ENCODE assay signal across 8 cellular contexts in the genomic region with DNA sequence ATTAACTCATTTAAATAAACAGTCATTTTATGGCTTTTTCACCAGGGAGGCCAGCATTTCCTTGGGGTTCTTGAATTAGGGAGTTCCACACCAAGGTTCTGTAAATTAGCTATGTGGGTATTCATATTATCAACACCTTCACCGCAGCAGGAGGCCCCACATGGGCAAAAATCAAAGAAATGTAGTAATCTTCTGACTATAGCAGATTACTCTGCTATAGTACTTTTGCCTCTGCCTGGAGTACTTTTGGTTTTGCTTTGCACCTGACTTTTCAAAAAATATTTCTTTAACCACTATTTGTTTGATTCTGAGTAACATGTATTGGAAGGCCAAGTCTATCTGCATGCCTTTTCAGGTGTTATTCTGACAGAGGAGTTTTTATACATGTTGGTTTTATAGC.
DNase-seq lines count a peak whose midpoint lies in the region; ATAC-seq, FAIRE-seq and TF ChIP-seq lines count a peak whose summit lies in the region.
"Not testable (repeated sequence)": the region's sequence is repeated elsewhere in the genome, so short reads cannot be mapped to it uniquely, and the experiment has no call there.

No MANE protein-coding gene starts in this region.

- POLR2A ChIA-PET in A549 (lab: Yijun Ruan, JAX); activated naive CD8-positive, alpha-beta T cell treated with anti-CD3 and anti-CD28 coated beads, Interleukin-2, amount 10 ng/mL, durations not matched to agents 7 days and 5 days (lab: Charles Lee): not testable (repeated sequence)

- TF ChIP-seq CTCF in A549 (IDR thresholded peaks at IDR 0.05): not testable (repeated sequence)

- H3K4me3 Mint-ChIP-seq in activated naive CD8-positive, alpha-beta T cell treated with anti-CD3 and anti-CD28 coated beads, Interleukin-2, amount 10 ng/mL, durations not matched to agents 7 days and 5 days: not testable (repeated sequence)

- not testable (repeated sequence) for TF ChIP-seq POLR2A in A549 (IDR thresholded peaks at IDR 0.05; ENCODE audit: low read length)

- peak; percentile 80 for FAIRE-seq in A549 (lab: Jason Lieb, UNC)

- CTCF ChIA-PET in A549 (lab: Yijun Ruan, JAX): not testable (repeated sequence)

- not testable (repeated sequence) for H3K27ac ChIP-seq in A549

- H3K4me3 ChIP-seq in A549: not testable (repeated sequence)

- TF ChIP-seq RAD21 in A549 (conservative IDR thresholded peaks at IDR 0.05 in 1 of 2, IDR thresholded peaks at IDR 0.05 in 1 of 2): not testable (repeated sequence)

- WGBS in A549 (ENCODE audit: missing lambda C conversion rate): 0% methylated on average over 1 of the region's 1 CpG

- not testable (repeated sequence) for H3K4me1 ChIP-seq in A549

- H3K4me1 Mint-ChIP-seq in activated naive CD8-positive, alpha-beta T cell treated with anti-CD3 and anti-CD28 coated beads, Interleukin-2, amount 10 ng/mL, durations not matched to agents 7 days and 5 days: not testable (repeated sequence)

- not testable (repeated sequence) for TF ChIP-seq EP300 in A549 (IDR thresholded peaks at IDR 0.05)

- H3K9me3 ChIP-seq in A549: not testable (repeated sequence)

- H3K4me2 ChIP-seq in A549: not testable (repeated sequence)

- ATAC-seq in A549: not testable (repeated sequence)
- peak; percentile 82 for ATAC-seq in GM18520 (IDR thresholded peaks at IDR 0.05; ENCODE audit: unreplicated experiment)
- ATAC-seq in GM19351 (IDR thresholded peaks at IDR 0.05; ENCODE audit: unreplicated experiment): peak; percentile 92
- ATAC-seq in HG02870 (IDR thresholded peaks at IDR 0.05; ENCODE audit: unreplicated experiment): peak; percentile 70
- peak; percentile 75 for ATAC-seq in HG03432 (IDR thresholded peaks at IDR 0.05; ENCODE audit: unreplicated experiment)
- peak; percentile 90 to 93 for ATAC-seq in activated CD4-positive, CD25-positive, alpha-beta regulatory T cell treated with anti-CD3 and anti-CD28 coated beads, Interleukin-2, amount 50 U/mL, for 24 hours
- ATAC-seq in activated naive CD8-positive, alpha-beta T cell treated with anti-CD3 and anti-CD28 coated beads, Interleukin-2, amount 10 ng/mL, durations not matched to agents 7 days and 5 days (ENCODE audit: low read depth): peak; percentile 65
- peak; percentile 57 for ATAC-seq in stimulated activated naive CD8-positive, alpha-beta T cell treated with anti-CD3 and anti-CD28 coated beads, Interleukin-15, Interleukin-2, amounts not matched to agents 100 U/mL and 50 U/mL, for 24 hours

- not testable (repeated sequence) for H3K36me3 Mint-ChIP-seq in activated naive CD8-positive, alpha-beta T cell treated with anti-CD3 and anti-CD28 coated beads, Interleukin-2, amount 10 ng/mL, durations not matched to agents 7 days and 5 days

- not testable (repeated sequence) for H3K27me3 Mint-ChIP-seq in activated naive CD8-positive, alpha-beta T cell treated with anti-CD3 and anti-CD28 coated beads, Interleukin-2, amount 10 ng/mL, durations not matched to agents 7 days and 5 days

- DNase-seq in A549 (ENCODE audit: low read depth in 1 of 2, low spot score in 1 of 2); activated naive CD8-positive, alpha-beta T cell treated with anti-CD3 and anti-CD28 coated beads, Interleukin-2, amount 10 ng/mL, durations not matched to agents 7 days and 5 days; stimulated activated naive CD8-positive, alpha-beta T cell treated with anti-CD3 and anti-CD28 coated beads, Interleukin-15, Interleukin-2, amounts not matched to agents 100 U/mL and 50 U/mL, for 24 hours: not testable (repeated sequence)

- H3K27ac Mint-ChIP-seq in activated naive CD8-positive, alpha-beta T cell treated with anti-CD3 and anti-CD28 coated beads, Interleukin-2, amount 10 ng/mL, durations not matched to agents 7 days and 5 days: not testable (repeated sequence)

- not testable (repeated sequence) for H3K9me3 Mint-ChIP-seq in activated naive CD8-positive, alpha-beta T cell treated with anti-CD3 and anti-CD28 coated beads, Interleukin-2, amount 10 ng/mL, durations not matched to agents 7 days and 5 days
